1 cellular context compared by ENCODE assay signal in genomic region chr1:200751717-200752116, GRCh38.
TF ChIP-seq lines count a peak whose summit lies in the region.

No MANE protein-coding gene starts in this region.

TF ChIP-seq in IMR-90, 13 proteins besides CTCF, POLR2A, EP300 and RAD21 (continued from another document):
- no peak for TF ChIP-seq CHD1 (IDR thresholded peaks at IDR 0.05; ENCODE audit: low read depth, low read length)
- no peak for TF ChIP-seq RFX5 (IDR thresholded peaks at IDR 0.05; ENCODE audit: low read depth, low read length)
- no peak for TF ChIP-seq FOS (IDR thresholded peaks at IDR 0.05; ENCODE audit: low read depth, low read length)
